ENCODE assay signal across 8 cellular contexts in the genomic region with DNA sequence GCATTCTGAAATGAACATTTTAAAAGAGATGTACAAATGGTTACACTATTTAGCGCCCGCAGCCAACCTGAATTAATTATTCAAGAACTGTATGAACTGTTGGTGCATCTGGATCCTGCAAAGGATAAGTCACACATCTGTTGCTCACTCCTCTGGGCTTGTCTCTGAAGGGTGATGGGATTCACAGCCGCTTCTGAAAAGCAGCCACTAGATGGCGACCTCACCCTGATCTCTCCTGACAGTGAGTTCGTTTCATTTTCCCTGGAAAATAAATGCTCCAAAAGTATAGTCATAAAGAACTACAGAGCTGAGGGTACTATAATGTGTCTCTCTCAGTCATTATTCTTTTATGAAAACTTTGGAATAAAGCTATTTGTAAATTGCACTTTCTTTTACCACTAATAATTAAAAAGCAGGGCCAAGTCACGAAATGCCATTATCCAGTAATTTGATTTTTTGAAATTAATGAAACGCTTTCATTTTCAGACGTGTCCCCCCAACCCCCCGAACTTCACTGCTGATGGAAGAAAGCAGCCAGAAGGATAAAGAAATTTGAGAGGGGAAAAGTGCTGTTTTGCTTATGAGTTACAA.
DNase-seq lines count a peak whose midpoint lies in the region; ATAC-seq, FAIRE-seq and TF ChIP-seq lines count a peak whose summit lies in the region.

No MANE protein-coding gene starts in this region.

- H3K9me3 ChIP-seq in PC-3 (ENCODE audit: low read length) (no peaks in the 10 kb centered on the region), parathyroid adenoma (ENCODE audit: control insufficient read depth, low read length) (no peaks in the 10 kb centered on the region)

- TF ChIP-seq CTCF in Calu3 (IDR thresholded peaks at IDR 0.05; ENCODE audit: unreplicated experiment) = peak; percentile 46
- peak; percentile 93 for TF ChIP-seq CTCF in PC-3 (conservative IDR thresholded peaks at IDR 0.05; ENCODE audit: low read depth, low read length)
- peak; percentile 86 for TF ChIP-seq CTCF in parathyroid adenoma (IDR thresholded peaks at IDR 0.05)

- no peaks in the 10 kb centered on the region for H3F3A ChIP-seq in PC-3 (ENCODE audit: low read length, unreplicated experiment)

- no peaks in the 10 kb centered on the region for H3K9me2 ChIP-seq in PC-3 (replicated peaks; ENCODE audit: low read length)

- no peak overlapping the region for H3K4me3 ChIP-seq in PC-3 (ENCODE audit: low read length)
- H3K4me3 ChIP-seq in parathyroid adenoma (ENCODE audit: low read depth, low read length) = no peak overlapping the region

- peaks cover 38% of the 10 kb centered on the region for H3K27me3 Mint-ChIP-seq in Calu3 (ENCODE audit: unreplicated experiment)

- peak; percentile 87 for ATAC-seq in GM21381 (IDR thresholded peaks at IDR 0.05; ENCODE audit: unreplicated experiment)
- peak; percentile 88 for ATAC-seq in PC-3

- no peak overlapping the region for H3K27ac ChIP-seq in PC-3 (ENCODE audit: low read length)
- no peak overlapping the region for H3K27ac ChIP-seq in parathyroid adenoma

- H3K36me3 ChIP-seq in PC-3 (ENCODE audit: low read depth, low read length) = no peaks in the 10 kb centered on the region
- H3K36me3 ChIP-seq in parathyroid adenoma (ENCODE audit: control insufficient read depth, insufficient read depth, low read length) = no peaks in the 10 kb centered on the region

- no peaks in the 10 kb centered on the region for H3K27me3 ChIP-seq in PC-3 (ENCODE audit: low read length)
- no peaks in the 10 kb centered on the region for H3K27me3 ChIP-seq in parathyroid adenoma (ENCODE audit: control insufficient read depth, insufficient read depth, low read length)

- no TSS peak for BruUV-seq in Calu3 (replicated peaks; lab: Mats Ljungman, UMichigan)
- no TSS peak for BruUV-seq in PC-3 (replicated peaks; lab: Mats Ljungman, UMichigan)

- H3K4me2 ChIP-seq in PC-3 (ENCODE audit: low read length) = peak overlapping the region; percentile 42
- no peak overlapping the region for H3K4me2 ChIP-seq in parathyroid adenoma (ENCODE audit: low read length)

- H3K9ac ChIP-seq in PC-3 (ENCODE audit: low read length) (no peak overlapping the region), parathyroid adenoma (no peak overlapping the region)

- intact Hi-C loops in Calu3 (cut with micrococcal nuclease; ENCODE audit: unreplicated experiment) = no loop called here
- intact Hi-C loops in PC-3 (cut with micrococcal nuclease) = loop anchor here (10.0 kb wide), 2 partner anchors 1095 to 1895 kb away; no protein-coding TSS in a partner anchor

- H3K4me1 ChIP-seq in PC-3 (ENCODE audit: insufficient read depth, low read length) (no peaks in the 10 kb centered on the region), parathyroid adenoma (no peaks in the 10 kb centered on the region)

- H3K9me3 Mint-ChIP-seq in Calu3 (ENCODE audit: low read depth, unreplicated experiment) = no peaks in the 10 kb centered on the region

- FAIRE-seq in frontal cortex (lab: Jason Lieb, UNC) = peak; percentile 87
- FAIRE-seq in urothelium cell line (lab: Jason Lieb, UNC) = no peak

- H3K79me2 ChIP-seq in PC-3 (ENCODE audit: low read length) (no peaks in the 10 kb centered on the region), parathyroid adenoma (no peaks in the 10 kb centered on the region)

- H3K4me1 Mint-ChIP-seq in Calu3 (ENCODE audit: low read depth, unreplicated experiment) = no peaks in the 10 kb centered on the region

- POLR2A ChIA-PET in PC-3 (lab: Charles Lee; ENCODE audit: unreplicated experiment) = no interaction called here

- peak; percentile 67 for DNase-seq in Calu3
- peak; percentile 9 for DNase-seq in KG1 (lab: John Stamatoyannopoulos, UW)
- peak; percentile 78 for DNase-seq in PC-3
- peak; percentile 4 for DNase-seq in activated T-helper 9 cell treated with anti-CD3 and anti-CD28 coated beads, Interleukin-2, amount 50 U/mL, for 16 hours (ENCODE audit: low read depth)
- DNase-seq in frontal cortex (ENCODE audit: low spot score in 2 of 2) = peak; percentile 15 to 44
- DNase-seq in urothelium cell line (ENCODE audit: low spot score) = peak; percentile 70

- no peaks in the 10 kb centered on the region for H3K36me3 Mint-ChIP-seq in Calu3 (ENCODE audit: insufficient read depth, unreplicated experiment)

- H3K27ac Mint-ChIP-seq in Calu3 (ENCODE audit: unreplicated experiment) = no peak overlapping the region

- no peak overlapping the region for H2AFZ ChIP-seq in PC-3 (ENCODE audit: low read length)
- H2AFZ ChIP-seq in parathyroid adenoma = no peak overlapping the region

- H3K4me3 Mint-ChIP-seq in Calu3 (ENCODE audit: low read depth, unreplicated experiment) = no peak overlapping the region

- CTCF ChIA-PET in Calu3 (lab: Charles Lee) (interaction anchor here (0.6 kb wide), 1 partner anchor 419 kb away, joined by 3 read pairs; no protein-coding TSS in a partner anchor), PC-3 (lab: Charles Lee) (interaction anchor here (0.6 to 0.7 kb wide), 2 partner anchors 26 to 622 kb away, joined by 3 to 10 read pairs; no protein-coding TSS in a partner anchor)

- H4K20me1 ChIP-seq in PC-3 (ENCODE audit: low read length) = no peaks in the 10 kb centered on the region

Comparison
In these comparisons a context has a peak if more than half of its experiments do, and no peak if none do; other contexts are left out.
1. DNase-seq: peak in every context shown above with its lines; median percentile 78 in PC-3; 70 in urothelium cell line; 67 in Calu3; 30 in frontal cortex; 9 in KG1; 4 in activated T-helper 9 cell treated with anti-CD3 and anti-CD28 coated beads, Interleukin-2, amount 50 U/mL, for 16 hours.